Comparison of ENCODE assay signal across 21 cellular contexts in the genomic region with DNA sequence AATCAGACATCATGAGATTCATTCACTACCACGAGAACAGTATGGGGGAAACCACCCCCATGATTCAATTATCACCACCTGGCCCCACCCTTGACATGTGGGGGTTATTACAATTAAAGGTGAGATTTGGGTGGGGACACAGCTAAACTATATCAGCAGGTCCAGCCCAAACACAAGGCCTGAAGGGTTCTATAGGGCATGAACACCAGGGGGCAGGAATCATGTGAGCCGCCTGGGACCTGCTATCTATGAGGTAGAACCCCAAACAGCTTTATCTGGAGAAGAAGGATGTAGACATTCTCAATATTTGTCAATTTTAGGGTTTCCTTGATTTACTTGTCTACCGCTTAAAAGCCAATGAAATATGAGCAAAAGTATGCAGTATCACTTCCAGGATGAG.
"Had no signal": no experiment of that assay in that cellular context is flagged by ENCODE, and none has a peak within 500 bp of the region (broad histone marks: within the 10 kb centered on the region; RNA-seq: fewer than 3 reads in every experiment).

No MANE protein-coding gene starts in this region.

- H3K27ac ChIP-seq: epithelial cell of prostate, gastrocnemius medialis, heart left ventricle, ovary, right lobe of liver had no signal

- H3K27me3 ChIP-seq: gastrocnemius medialis, heart left ventricle, ovary, right lobe of liver had no signal

- H3K4me3 Mint-ChIP-seq: activated CD4-positive, alpha-beta T cell treated with anti-CD3 and anti-CD28 coated beads, Interleukin-2, amount 10 ng/mL, durations not matched to agents 24 days and 14 days; activated naive CD8-positive, alpha-beta T cell treated with anti-CD3 and anti-CD28 coated beads, Interleukin-2, amount 10 ng/mL, durations not matched to agents 7 days and 5 days; activated T-helper 1 cell treated with anti-CD3 and anti-CD28 coated beads, Interleukin-12 subunit alpha, Interleukin-12 subunit beta, Interleukin-2, Interleukin-4 antibody, amounts not matched to agents 30 ng/mL and 10 ng/mL and 1 ng/mL, durations not matched to agents 14 hours and 24 hours and 36 hours; brain; dendritic cell treated with granulocyte-macrophage colony-stimulating factor and Interleukin-4, amounts not matched to agents 40 ng/mL and 50 ng/mL, for 4 days had no signal

- H3K9me3 Mint-ChIP-seq: activated T-helper 1 cell treated with anti-CD3 and anti-CD28 coated beads, Interleukin-12 subunit alpha, Interleukin-12 subunit beta, Interleukin-2, Interleukin-4 antibody, amounts not matched to agents 30 ng/mL and 10 ng/mL and 1 ng/mL, durations not matched to agents 14 hours and 24 hours and 36 hours; brain had no signal

- H3K4me3 ChIP-seq: gastrocnemius medialis, heart left ventricle, lung, ovary, right lobe of liver, smooth muscle cell had no signal

- H3K36me3 Mint-ChIP-seq: activated naive CD8-positive, alpha-beta T cell treated with anti-CD3 and anti-CD28 coated beads, Interleukin-2, amount 10 ng/mL, durations not matched to agents 7 days and 5 days; brain had no signal

- H3K27me3 Mint-ChIP-seq: activated CD4-positive, alpha-beta T cell treated with anti-CD3 and anti-CD28 coated beads, Interleukin-2, amount 10 ng/mL, durations not matched to agents 24 days and 14 days; activated naive CD8-positive, alpha-beta T cell treated with anti-CD3 and anti-CD28 coated beads, Interleukin-2, amount 10 ng/mL, durations not matched to agents 7 days and 5 days; dendritic cell treated with granulocyte-macrophage colony-stimulating factor and Interleukin-4, amounts not matched to agents 40 ng/mL and 50 ng/mL, for 4 days had no signal

- DNase-seq: activated CD4-positive, alpha-beta T cell treated with anti-CD3 and anti-CD28 coated beads, Interleukin-2, amount 10 ng/mL, durations not matched to agents 24 days and 14 days; activated CD4-positive, CD25-positive, alpha-beta regulatory T cell; activated naive CD4-positive, alpha-beta T cell; activated naive CD8-positive, alpha-beta T cell treated with anti-CD3 and anti-CD28 coated beads, Interleukin-2, amount 10 ng/mL, durations not matched to agents 7 days and 5 days; cerebellar nuclear complex; effector memory CD4-positive, alpha-beta T cell; gastrocnemius medialis; heart left ventricle; islet precursor cell; ovary; right lobe of liver; stimulated activated naive CD8-positive, alpha-beta T cell treated with anti-CD3 and anti-CD28 coated beads, Interleukin-15, Interleukin-2, amounts not matched to agents 100 U/mL and 50 U/mL, for 24 hours; T-helper 2 cell; trophoblast cell had no signal

- FAIRE-seq: TTC549 had no signal

- H3K9me3 ChIP-seq: gastrocnemius medialis, heart left ventricle, ovary, right lobe of liver had no signal

- H3K4me1 ChIP-seq: gastrocnemius medialis, heart left ventricle had no signal

- H3K36me3 ChIP-seq: gastrocnemius medialis, heart left ventricle, ovary, right lobe of liver had no signal

- H3K4me2 ChIP-seq: smooth muscle cell had no signal

- H3K27ac Mint-ChIP-seq: activated CD4-positive, alpha-beta T cell treated with anti-CD3 and anti-CD28 coated beads, Interleukin-2, amount 10 ng/mL, durations not matched to agents 24 days and 14 days; activated naive CD8-positive, alpha-beta T cell treated with anti-CD3 and anti-CD28 coated beads, Interleukin-2, amount 10 ng/mL, durations not matched to agents 7 days and 5 days; activated T-helper 1 cell treated with anti-CD3 and anti-CD28 coated beads, Interleukin-12 subunit alpha, Interleukin-12 subunit beta, Interleukin-2, Interleukin-4 antibody, amounts not matched to agents 30 ng/mL and 10 ng/mL and 1 ng/mL, durations not matched to agents 14 hours and 24 hours and 36 hours; brain; dendritic cell treated with granulocyte-macrophage colony-stimulating factor and Interleukin-4, amounts not matched to agents 40 ng/mL and 50 ng/mL, for 4 days had no signal

- ATAC-seq: gastrocnemius medialis; heart left ventricle; stimulated activated naive CD8-positive, alpha-beta T cell treated with anti-CD3 and anti-CD28 coated beads, Interleukin-15, Interleukin-2, amounts not matched to agents 100 U/mL and 50 U/mL, for 24 hours had no signal
